ENCODE assay signal across 14 cellular contexts in genomic region chr11:44863231-44863630, GRCh38.
A peak's percentile ranks its signal among the peaks of the same experiment; 100 is the strongest.
DNase-seq lines count a peak whose midpoint lies in the region; ATAC-seq and TF ChIP-seq lines count a peak whose summit lies in the region.
"Had no signal": no experiment of that assay in that cellular context is flagged by ENCODE, and none has a peak within 500 bp of the region (broad histone marks: within the 10 kb centered on the region; RNA-seq: fewer than 3 reads in every experiment).

No MANE protein-coding gene starts in this region.

- H3K4me3 ChIP-seq in cardiac muscle cell (no peak overlapping the region), coronary artery (no peak overlapping the region), muscle layer of duodenum (ENCODE audit: low read depth in 1 of 2, low read length in 2 of 2) (no peak overlapping the region), tibial artery (no peak overlapping the region)

- DNase-seq in cardiac muscle cell (ENCODE audit: low read depth in 1 of 2, low spot score in 1 of 2) = no peak
- no peak for DNase-seq in Right ventricle myocardium superior
- no peak for DNase-seq in coronary artery (ENCODE audit: low spot score)
- no peak for DNase-seq in tibial artery
- DNase-seq in activated T-cell treated with anti-CD3 and anti-CD28 coated beads, Interleukin-2, amount 50 U/mL, for 48 hours = no peak
- DNase-seq in DMS53 (lab: John Stamatoyannopoulos, UW) = no peak
- DNase-seq in NCI-H69 (lab: John Stamatoyannopoulos, UW) = no peak
- DNase-seq: 8988T; activated naive CD4-positive, alpha-beta T cell treated with Interleukin-2 at 50 U/mL for 16 hours; NCI-H1092 treated with DMSO at 0.1 percent for 48 hours; NCI-H510A treated with DMSO at 0.1 percent for 48 hours; stimulated activated CD4-positive, alpha-beta T cell treated with anti-CD3 and anti-CD28 coated beads, Interleukin-4, amount 100 ng/mL, for 24 hours had no signal

- intact Hi-C loops in Right ventricle myocardium superior (cut with DNase I) (no loop called here), tibial artery (cut with DNase I; ENCODE audit: low total_unique reads) (no loop called here)

- no peak for ATAC-seq in Right ventricle myocardium superior (ENCODE audit: poor library complexity)
- ATAC-seq: activated CD4-positive, CD25-positive, alpha-beta regulatory T cell treated with anti-CD3 and anti-CD28 coated beads, Interleukin-2, amount 50 U/mL, for 24 hours had no signal

- no peaks in the 10 kb centered on the region for H3K9me3 ChIP-seq in cardiac muscle cell (ENCODE audit: low read depth)
- H3K9me3 ChIP-seq in muscle layer of duodenum (ENCODE audit: control insufficient read depth in 1 of 2, low read length in 2 of 2) = no peaks in the 10 kb centered on the region
- no peaks in the 10 kb centered on the region for H3K9me3 ChIP-seq in tibial artery

- H3K36me3 ChIP-seq in cardiac muscle cell (no peaks in the 10 kb centered on the region), muscle layer of duodenum (ENCODE audit: control insufficient read depth in 1 of 2, insufficient read depth in 2 of 2, low read length in 2 of 2) (no peaks in the 10 kb centered on the region), tibial artery (no peaks in the 10 kb centered on the region)

- H3K27me3 ChIP-seq in cardiac muscle cell = no peaks in the 10 kb centered on the region
- H3K27me3 ChIP-seq in muscle layer of duodenum (ENCODE audit: low read depth, low read length) = no peaks in the 10 kb centered on the region
- no peaks in the 10 kb centered on the region for H3K27me3 ChIP-seq in tibial artery

- TF ChIP-seq CTCF in cardiac muscle cell (IDR thresholded peaks at IDR 0.05; ENCODE audit: low read depth, low read length) (no peak), coronary artery (IDR thresholded peaks at IDR 0.05) (no peak), tibial artery (IDR thresholded peaks at IDR 0.05) (no peak)

- peak overlapping the region; percentile 90 for H3K27ac ChIP-seq in cardiac muscle cell
- H3K27ac ChIP-seq in coronary artery = peak overlapping the region; percentile 89 to 92
- H3K27ac ChIP-seq in muscle layer of duodenum (ENCODE audit: low read length) = peak overlapping the region; percentile 95
- peak overlapping the region; percentile 92 for H3K27ac ChIP-seq in tibial artery

- H3K4me1 ChIP-seq in cardiac muscle cell (ENCODE audit: low read depth) (peaks cover 3% of the 10 kb centered on the region), muscle layer of duodenum (ENCODE audit: control insufficient read depth in 1 of 2, insufficient read depth in 2 of 2, low read length in 2 of 2) (peaks cover 3 to 33% of the 10 kb centered on the region in 2 donors), tibial artery (peaks cover 0 to 48% (median 31%) of the 10 kb centered on the region in 4 donors)
